ENCODE assay signal across 12 cellular contexts in the genomic region with DNA sequence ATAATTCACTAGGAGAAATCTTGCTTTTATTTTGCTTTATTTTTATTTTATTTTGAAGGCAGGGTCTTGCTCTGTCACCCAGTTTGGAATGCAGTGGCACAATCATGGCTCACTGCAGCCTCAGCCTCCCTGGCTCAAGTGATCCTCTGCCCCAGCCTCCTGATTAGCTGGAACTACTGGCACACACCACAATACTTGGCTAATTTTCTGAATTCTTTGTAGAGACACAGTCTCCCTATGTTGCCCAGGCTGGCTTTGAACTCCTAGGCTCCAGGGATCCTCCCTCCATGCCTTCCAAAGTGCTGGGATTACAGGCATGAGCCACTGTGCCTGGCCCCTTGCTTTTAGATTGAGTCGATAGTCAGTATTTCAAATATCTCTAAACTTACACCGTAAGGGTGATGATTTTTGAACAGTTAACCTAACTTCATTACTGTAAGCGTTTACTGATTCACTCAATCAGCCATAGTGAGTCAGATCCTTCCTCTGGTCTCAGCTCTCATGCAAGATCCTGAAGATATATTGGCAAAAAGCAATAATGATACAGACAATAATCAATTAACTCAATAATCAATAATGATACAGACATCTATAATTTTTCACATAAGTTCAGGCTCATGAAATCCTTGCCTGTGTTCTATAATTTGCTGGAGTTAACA.
A peak's percentile ranks its signal among the peaks of the same experiment; 100 is the strongest.
DNase-seq lines count a peak whose midpoint lies in the region; FAIRE-seq and TF ChIP-seq lines count a peak whose summit lies in the region.
"Had no signal": no experiment of that assay in that cellular context is flagged by ENCODE, and none has a peak within 500 bp of the region (broad histone marks: within the 10 kb centered on the region; RNA-seq: fewer than 3 reads in every experiment).

No MANE protein-coding gene starts in this region.

- no peaks in the 10 kb centered on the region for H4K20me1 ChIP-seq in KMS-11 (ENCODE audit: insufficient read depth)

- H3K4me1 ChIP-seq in KMS-11 (ENCODE audit: low read depth, poor library complexity, severe bottlenecking) (peaks cover 30% of the 10 kb centered on the region), spleen (peaks cover 0 to 17% (median 3%) of the 10 kb centered on the region in 6 donors)
- H3K4me1 ChIP-seq: Peyer's patch had no signal

- H3K79me2 ChIP-seq in KMS-11 (ENCODE audit: insufficient read depth, low read depth): no peaks in the 10 kb centered on the region

- no peak for TF ChIP-seq CTCF in KMS-11 (conservative IDR thresholded peaks at IDR 0.05; ENCODE audit: low read depth, low read length)
- no peak for TF ChIP-seq CTCF in spleen (IDR thresholded peaks at IDR 0.05 in 8 of 11, conservative IDR thresholded peaks at IDR 0.05 in 3 of 11)

- TF ChIP-seq POLR2A in spleen (IDR thresholded peaks at IDR 0.05): no peak
- TF ChIP-seq POLR2A in erythroblast (IDR thresholded peaks at IDR 0.05; ENCODE audit: low read length): no peak

- intact Hi-C loops in spleen (cut with DNase I; ENCODE audit: low total_unique reads): no loop called here

- WGBS in spleen, 5 donors: 60 to 92% (median 71%) methylated on average over 3 of the region's 3 CpGs

- H3K4me2 ChIP-seq in KMS-11: peak overlapping the region; percentile 72

- H3K27me3 ChIP-seq in KMS-11 (ENCODE audit: insufficient read depth, low read depth) (no peaks in the 10 kb centered on the region), spleen (replicated peaks in 1 of 7) (no peaks in the 10 kb centered on the region)
- H3K27me3 ChIP-seq: Peyer's patch had no signal

- DNase-seq in astrocyte of the hippocampus (ENCODE audit: low read depth, low spot score): peak; percentile 35
- DNase-seq in spleen: no peak
- no peak for DNase-seq in SHP77 (lab: John Stamatoyannopoulos, UW)
- no peak for DNase-seq in erythroblast (lab: John Stamatoyannopoulos, UW)
- DNase-seq in medulla oblongata (ENCODE audit: extremely low spot score): no peak
- DNase-seq: activated CD4-positive, alpha-beta memory T cell treated with anti-CD3 and anti-CD28 coated beads, Interleukin-2, amount 10 ng/mL, durations not matched to agents 7 days and 5 days; activated naive CD4-positive, alpha-beta T cell treated with anti-CD3 and anti-CD28 coated beads, Interleukin-2, amount 10 ng/mL, durations not matched to agents 7 days and 5 days; cerebellar nuclear complex; naive B cell; Peyer's patch had no signal

- H3K4me3 ChIP-seq in KMS-11 (IDR thresholded peaks at IDR 0.05; ENCODE audit: insufficient read depth, low read depth, low read length) (no peak overlapping the region), spleen (no peak overlapping the region)

- no peaks in the 10 kb centered on the region for H3K9me3 ChIP-seq in spleen
- H3K9me3 ChIP-seq: Peyer's patch had no signal

- FAIRE-seq in islet of Langerhans (lab: Jason Lieb, UNC): peak; percentile 62

- H3K36me3 ChIP-seq in KMS-11 (ENCODE audit: insufficient read depth) (no peaks in the 10 kb centered on the region), spleen (no peaks in the 10 kb centered on the region)
- H3K36me3 ChIP-seq: Peyer's patch had no signal

- peak overlapping the region; percentile 75 for H2AFZ ChIP-seq in KMS-11 (ENCODE audit: low read depth)

- H3K27ac ChIP-seq in KMS-11 (peak overlapping the region; percentile 80), spleen (peak overlapping the region in 5 of 8 donors; percentile 5 to 72 (median 29))

- H3K9ac ChIP-seq in KMS-11: peak overlapping the region; percentile 51; the same call in 1 of the 2 replicates
